ENCODE assay signal across 9 cellular contexts in the genomic region with DNA sequence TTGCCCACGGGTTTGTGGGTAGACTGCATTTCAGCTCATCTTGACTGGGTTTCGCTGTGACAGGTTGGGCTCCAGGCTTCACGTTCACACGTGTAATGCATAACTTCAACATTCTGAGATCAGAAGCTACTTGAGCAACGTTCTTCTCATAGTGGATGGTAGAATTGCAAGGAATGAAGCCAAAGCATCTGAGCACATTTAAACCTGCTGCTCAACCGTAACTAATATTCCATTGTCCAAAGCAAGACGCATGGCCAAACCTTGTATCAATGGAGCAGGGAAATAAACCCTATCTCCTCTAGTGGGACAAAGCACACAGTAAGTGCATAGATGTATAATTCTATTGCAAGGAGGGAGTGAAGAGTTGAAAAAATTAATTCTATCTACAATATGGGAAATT.
"Had no signal": no experiment of that assay in that cellular context is flagged by ENCODE, and none has a peak within 500 bp of the region (broad histone marks: within the 10 kb centered on the region; RNA-seq: fewer than 3 reads in every experiment).

No MANE protein-coding gene starts in this region.

- FAIRE-seq: H1, H54 had no signal

- H3K4me3 Mint-ChIP-seq: GM23338, H9, HFFc6 had no signal

- H3K27ac Mint-ChIP-seq: GM23338, H9, HFFc6 had no signal

- H3K9me3 Mint-ChIP-seq: HFFc6 had no signal

- DNase-seq: GM23248, GOT3, H7, H9, HCEC 1CT, HFFc6 had no signal

- H3K4me1 Mint-ChIP-seq: GM23338, H9 had no signal
